ENCODE assay signal across 10 cellular contexts in the genomic region with DNA sequence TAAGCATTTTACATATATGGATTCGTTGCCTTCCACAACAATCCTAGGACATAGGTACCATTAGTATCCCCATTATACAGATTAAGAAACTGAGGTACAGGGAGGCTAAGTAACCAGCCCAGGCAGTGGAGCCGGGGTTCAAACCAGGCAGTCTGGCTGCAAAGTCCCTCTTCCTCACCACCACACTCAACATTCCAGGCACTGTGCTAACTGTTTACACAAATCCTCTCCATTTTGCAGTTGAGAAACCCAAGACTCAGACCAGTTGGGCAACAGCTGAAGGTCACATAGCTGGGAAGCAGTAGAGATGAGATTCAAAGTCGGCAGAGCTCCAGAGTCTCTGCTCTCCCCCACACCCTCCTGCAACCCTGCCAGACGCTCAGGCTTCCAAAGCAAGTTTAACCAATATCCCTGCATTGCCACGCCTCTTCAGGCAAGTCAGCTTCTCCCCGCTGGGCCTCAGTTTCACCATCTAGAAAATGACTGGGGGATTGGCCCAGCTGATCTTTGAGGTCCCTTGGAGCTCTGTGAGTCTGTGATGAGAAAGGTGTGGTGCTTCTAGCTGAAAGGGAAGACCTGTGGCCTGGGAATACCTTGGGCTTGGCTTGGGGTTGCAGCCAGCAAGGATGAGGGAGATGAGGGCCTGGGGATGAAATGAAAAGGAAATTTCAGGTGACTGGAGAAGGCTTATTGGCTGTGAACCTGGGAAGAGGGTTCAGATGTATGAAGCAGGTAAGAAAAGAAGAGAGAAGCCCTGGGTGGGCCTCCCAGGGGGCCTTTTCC. TPM values are rescaled to one million over a fixed set of nuclear protein-coding genes. Genes with fewer than 3 reads are reported as not detected.
DNase-seq lines count a peak whose midpoint lies in the region; TF ChIP-seq lines count a peak whose summit lies in the region.
"Had no signal": no experiment of that assay in that cellular context is flagged by ENCODE, and none has a peak within 500 bp of the region (broad histone marks: within the 10 kb centered on the region; RNA-seq: fewer than 3 reads in every experiment).

No MANE protein-coding gene starts in this region.

- peaks cover 45% of the 10 kb centered on the region for H3K36me3 Mint-ChIP-seq in T-helper 2 cell treated with Interferon-gamma antibody and Interleukin-4, amounts not matched to agents 5 μg/mL and 100 μg/mL, for 36 hours (ENCODE audit: low read depth)
- no peaks in the 10 kb centered on the region for H3K36me3 Mint-ChIP-seq in glutamatergic neuron (ENCODE audit: unreplicated experiment)
- no peaks in the 10 kb centered on the region for H3K36me3 Mint-ChIP-seq in CD14-positive monocyte

- H3K27ac ChIP-seq in adipose tissue (ENCODE audit: low read depth, low read length) (peak overlapping the region; percentile 82), layer of hippocampus (ENCODE audit: low read depth, low read length) (peak overlapping the region; percentile 88), testis (peak overlapping the region; percentile 67 to 71)
- H3K27ac ChIP-seq: SJCRH30 had no signal

- H3K27me3 ChIP-seq in layer of hippocampus (ENCODE audit: control insufficient read depth, insufficient read depth, low read length) (no peaks in the 10 kb centered on the region), testis (no peaks in the 10 kb centered on the region)
- H3K27me3 ChIP-seq: SJCRH30 had no signal

- no peaks in the 10 kb centered on the region for H3K9me3 Mint-ChIP-seq in T-helper 2 cell treated with Interferon-gamma antibody and Interleukin-4, amounts not matched to agents 5 μg/mL and 100 μg/mL, for 36 hours
- H3K9me3 Mint-ChIP-seq in glutamatergic neuron (ENCODE audit: unreplicated experiment) (peaks cover 3% of the 10 kb centered on the region), CD14-positive monocyte (no peaks in the 10 kb centered on the region)
- H3K9me3 Mint-ChIP-seq: neural crest cell had no signal

- peak overlapping the region; percentile 55 for H3K27ac Mint-ChIP-seq in T-helper 2 cell treated with Interferon-gamma antibody and Interleukin-4, amounts not matched to agents 5 μg/mL and 100 μg/mL, for 36 hours
- H3K27ac Mint-ChIP-seq in glutamatergic neuron (ENCODE audit: unreplicated experiment) (no peak overlapping the region), CD14-positive monocyte (no peak overlapping the region)

- no peaks in the 10 kb centered on the region for H3K9me3 ChIP-seq in testis
- H3K9me3 ChIP-seq: SJCRH30 had no signal

- peak overlapping the region; percentile 0 for H3K4me3 Mint-ChIP-seq in T-helper 2 cell treated with Interferon-gamma antibody and Interleukin-4, amounts not matched to agents 5 μg/mL and 100 μg/mL, for 36 hours
- H3K4me3 Mint-ChIP-seq in glutamatergic neuron (ENCODE audit: unreplicated experiment) (no peak overlapping the region), CD14-positive monocyte (peak overlapping the region in 1 of 2 donors; percentile 9)
- H3K4me3 Mint-ChIP-seq: neural crest cell had no signal

- no peaks in the 10 kb centered on the region for H3K36me3 ChIP-seq in testis (ENCODE audit: low read depth, missing control alignments)
- H3K36me3 ChIP-seq: SJCRH30 had no signal

- H3K4me1 ChIP-seq in testis, result peaks cover 65% of the 10 kb centered on the region

- no peak overlapping the region for H3K4me3 ChIP-seq in testis
- H3K4me3 ChIP-seq: SJCRH30 had no signal

- TF ChIP-seq CTCF in testis (IDR thresholded peaks at IDR 0.05), result no peak
- TF ChIP-seq CTCF in glutamatergic neuron (IDR thresholded peaks at IDR 0.05; ENCODE audit: partially characterized antibody, unreplicated experiment), result no peak
- no peak for TF ChIP-seq CTCF in CD14-positive monocyte (IDR thresholded peaks at IDR 0.05)

- intact Hi-C loops in testis (cut with DNase I; ENCODE audit: low total_unique reads), result no loop called here
- intact Hi-C loops in CD14-positive monocyte (cut with micrococcal nuclease), result no loop called here

- H3K4me1 Mint-ChIP-seq in T-helper 2 cell treated with Interferon-gamma antibody and Interleukin-4, amounts not matched to agents 5 μg/mL and 100 μg/mL, for 36 hours (ENCODE audit: low read depth), result peaks cover 82% of the 10 kb centered on the region
- H3K4me1 Mint-ChIP-seq in glutamatergic neuron (ENCODE audit: low read depth, unreplicated experiment), result peaks cover 26% of the 10 kb centered on the region
- peaks cover 25% of the 10 kb centered on the region for H3K4me1 Mint-ChIP-seq in CD14-positive monocyte

- 57 to 69% (median 63%) methylated on average over 6 of the region's 6 CpGs for WGBS in adipose tissue, 3 donors
- 46 to 55% methylated on average over 6 of the region's 6 CpGs for whole genome bisulfite sequencing in testis, 2 donors

- DNase-seq in T-helper 2 cell treated with Interferon-gamma antibody and Interleukin-4, amounts not matched to agents 5 μg/mL and 100 μg/mL, for 36 hours (ENCODE audit: low spot score), result no peak
- DNase-seq in T-helper 2 cell (no peak), testis (peak; percentile 90), glutamatergic neuron (no peak), NAMALWA (ENCODE audit: low spot score) (no peak), CD14-positive monocyte (ENCODE audit: low spot score) (no peak)

- TF ChIP-seq POLR2A in testis (IDR thresholded peaks at IDR 0.05), result no peak

- H3K27me3 Mint-ChIP-seq in T-helper 2 cell treated with Interferon-gamma antibody and Interleukin-4, amounts not matched to agents 5 μg/mL and 100 μg/mL, for 36 hours (ENCODE audit: low read depth), result no peaks in the 10 kb centered on the region
- H3K27me3 Mint-ChIP-seq in glutamatergic neuron (ENCODE audit: unreplicated experiment) (peaks cover 5% of the 10 kb centered on the region), CD14-positive monocyte (ENCODE audit: low read depth in 3 of 3) (peaks cover 0 to 6% (median 3%) of the 10 kb centered on the region in 3 donors)

RNA-seq across cellular contexts. Expression of a gene that starts 14.0 kb away (rescaled TPM):
- polyA plus RNA-seq in adipose tissue, result 1 to 10 TPM in 2 of 3 donors, under 1 TPM in 1; 0.56 to 2.8 (median 1.7) TPM
- total RNA-seq in testis, result 1 to 10 TPM in 1 of 2 donors, under 1 TPM in 1; 0.87 to 1.3 TPM
- 1.5 TPM for polyA plus RNA-seq in testis (ENCODE audit: insufficient read depth, low read depth, low replicate concordance)
- total RNA-seq in glutamatergic neuron (ENCODE audit: unreplicated experiment), result not detected
- polyA plus RNA-seq in CD14-positive monocyte, result 1 to 10 TPM; 1.2 to 2.1 TPM
- total RNA-seq: SJCRH30 had no signal

RNA-seq across cellular contexts. Expression of a gene that starts 49.9 kb away (rescaled TPM):
- polyA plus RNA-seq in adipose tissue, result under 1 TPM in 2 of 3 donors, not detected in 1; 0.01 to 0.19 TPM
- total RNA-seq in testis, result under 1 TPM; 0.12 to 0.16 TPM
- polyA plus RNA-seq in testis (ENCODE audit: insufficient read depth, low read depth, low replicate concordance), result 0.09 TPM
- total RNA-seq in glutamatergic neuron (ENCODE audit: unreplicated experiment), result not detected
- not detected for polyA plus RNA-seq in CD14-positive monocyte
- total RNA-seq: neural crest cell, SJCRH30 had no signal
